8 cellular contexts compared by ENCODE assay signal in genomic region chr14:71591929-71592328, GRCh38.
A peak's percentile ranks its signal among the peaks of the same experiment; 100 is the strongest.
DNase-seq lines count a peak whose midpoint lies in the region; ATAC-seq and TF ChIP-seq lines count a peak whose summit lies in the region.

No MANE protein-coding gene starts in this region.

- peaks cover 50% of the 10 kb centered on the region for H3K4me1 Mint-ChIP-seq in activated CD4-positive, alpha-beta memory T cell treated with anti-CD3 and anti-CD28 coated beads, Interleukin-2, amount 10 ng/mL, durations not matched to agents 7 days and 5 days
- H3K4me1 Mint-ChIP-seq in memory B cell (peaks cover 8% of the 10 kb centered on the region), CD14-positive monocyte (peaks cover 29% of the 10 kb centered on the region)

- peak; percentile 54 for ATAC-seq in memory B cell (ENCODE audit: low read depth)
- ATAC-seq in GM19452 (IDR thresholded peaks at IDR 0.05; ENCODE audit: unreplicated experiment), result no peak

- no peak overlapping the region for H3K4me3 ChIP-seq in testis

- H3K36me3 Mint-ChIP-seq in activated CD4-positive, alpha-beta memory T cell treated with anti-CD3 and anti-CD28 coated beads, Interleukin-2, amount 10 ng/mL, durations not matched to agents 7 days and 5 days (ENCODE audit: low read depth), result peaks cover 16% of the 10 kb centered on the region
- peaks cover 23% of the 10 kb centered on the region for H3K36me3 Mint-ChIP-seq in memory B cell
- H3K36me3 Mint-ChIP-seq in CD14-positive monocyte, result peaks cover 38 to 41% of the 10 kb centered on the region in 2 donors

- POLR2A ChIA-PET in activated CD4-positive, alpha-beta memory T cell treated with anti-CD3 and anti-CD28 coated beads, Interleukin-2, amount 10 ng/mL, durations not matched to agents 7 days and 5 days (lab: Charles Lee), result interaction anchor here (1.1 to 1.4 kb wide), 4 partner anchors 37 to 449 kb away, joined by 3 to 5 read pairs (median 4); no protein-coding TSS in a partner anchor

- no peak for TF ChIP-seq POLR2A in testis (IDR thresholded peaks at IDR 0.05)

- WGBS in testis, 2 donors, result 31 to 33% methylated on average over 1 of the region's 1 CpG

- peak overlapping the region; percentile 17 for H3K27ac Mint-ChIP-seq in activated CD4-positive, alpha-beta memory T cell treated with anti-CD3 and anti-CD28 coated beads, Interleukin-2, amount 10 ng/mL, durations not matched to agents 7 days and 5 days
- no peak overlapping the region for H3K27ac Mint-ChIP-seq in memory B cell
- peak overlapping the region in 1 of 7 donors; percentile 15 for H3K27ac Mint-ChIP-seq in CD14-positive monocyte

- H3K36me3 ChIP-seq in KOPT-K1 (ENCODE audit: insufficient read depth, low read length) (no peaks in the 10 kb centered on the region), testis (ENCODE audit: low read depth, missing control alignments) (no peaks in the 10 kb centered on the region)

- H3K4me1 ChIP-seq in testis, result peaks cover 16% of the 10 kb centered on the region

- H3K27ac ChIP-seq in KOPT-K1 (ENCODE audit: low read depth, low read length, poor library complexity, severe bottlenecking) (peak overlapping the region; percentile 86), testis (no peak overlapping the region)

- intact Hi-C loops in testis (cut with DNase I; ENCODE audit: low total_unique reads) (no loop called here), CD14-positive monocyte (cut with micrococcal nuclease) (no loop called here)

- H3K27me3 Mint-ChIP-seq in activated CD4-positive, alpha-beta memory T cell treated with anti-CD3 and anti-CD28 coated beads, Interleukin-2, amount 10 ng/mL, durations not matched to agents 7 days and 5 days, result no peaks in the 10 kb centered on the region
- H3K27me3 Mint-ChIP-seq in memory B cell (no peaks in the 10 kb centered on the region), CD14-positive monocyte (ENCODE audit: low read depth in 3 of 3) (peaks cover under 1 to 6% (median 4%) of the 10 kb centered on the region in 3 donors)

- DNase-seq in ELR (ENCODE audit: low read depth) (peak; percentile 87), memory B cell (ENCODE audit: low spot score in 2 of 2) (no peak), testis (no peak), CD14-positive monocyte (ENCODE audit: low spot score) (no peak)
- peak; percentile 28 for DNase-seq in activated CD4-positive, alpha-beta memory T cell treated with anti-CD3 and anti-CD28 coated beads, Interleukin-2, amount 10 ng/mL, durations not matched to agents 7 days and 5 days
- DNase-seq in activated CD4-positive, CD25-positive, alpha-beta regulatory T cell (lab: John Stamatoyannopoulos, UW), result no peak

- no peaks in the 10 kb centered on the region for H3K9me3 Mint-ChIP-seq in activated CD4-positive, alpha-beta memory T cell treated with anti-CD3 and anti-CD28 coated beads, Interleukin-2, amount 10 ng/mL, durations not matched to agents 7 days and 5 days
- no peaks in the 10 kb centered on the region for H3K9me3 Mint-ChIP-seq in memory B cell
- peaks cover 0 to 2% (median 0%) of the 10 kb centered on the region in 7 donors for H3K9me3 Mint-ChIP-seq in CD14-positive monocyte

- no peak overlapping the region for H3K4me3 Mint-ChIP-seq in activated CD4-positive, alpha-beta memory T cell treated with anti-CD3 and anti-CD28 coated beads, Interleukin-2, amount 10 ng/mL, durations not matched to agents 7 days and 5 days
- H3K4me3 Mint-ChIP-seq in memory B cell (no peak overlapping the region), CD14-positive monocyte (no peak overlapping the region)

- no peaks in the 10 kb centered on the region for H3K9me3 ChIP-seq in KOPT-K1 (ENCODE audit: insufficient read depth, low read length, poor library complexity, severe bottlenecking)
- no peaks in the 10 kb centered on the region for H3K9me3 ChIP-seq in testis

- TF ChIP-seq CTCF in testis (IDR thresholded peaks at IDR 0.05) (no peak), CD14-positive monocyte (IDR thresholded peaks at IDR 0.05) (no peak)

- CTCF ChIA-PET in activated CD4-positive, alpha-beta memory T cell treated with anti-CD3 and anti-CD28 coated beads, Interleukin-2, amount 10 ng/mL, durations not matched to agents 7 days and 5 days (lab: Charles Lee), result no interaction called here

- no peaks in the 10 kb centered on the region for H3K27me3 ChIP-seq in testis

Comparison
In these comparisons a context has a peak if more than half of its experiments do, and no peak if none do; other contexts are left out.
1. DNase-seq: peak in ELR (single experiment) and activated CD4-positive, alpha-beta memory T cell treated with anti-CD3 and anti-CD28 coated beads, Interleukin-2, amount 10 ng/mL, durations not matched to agents 7 days and 5 days (single experiment); none in memory B cell (0 of 2), testis (single experiment), CD14-positive monocyte (single experiment) and activated CD4-positive, CD25-positive, alpha-beta regulatory T cell (0 of 4).